Comparison of ENCODE assay signal across 21 cellular contexts in genomic region chr10:126166797-126167196, GRCh38.
"Had no signal": no experiment of that assay in that cellular context is flagged by ENCODE, and none has a peak within 500 bp of the region (broad histone marks: within the 10 kb centered on the region; RNA-seq: fewer than 3 reads in every experiment).

No MANE protein-coding gene starts in this region.

- H3K36me3 Mint-ChIP-seq: natural killer cell had no signal

- H3K27me3 ChIP-seq: cardiac muscle cell, esophagus squamous epithelium, gastrocnemius medialis, neutrophil, ovary, SJCRH30, upper lobe of left lung had no signal

- H3K27ac ChIP-seq: cardiac muscle cell, esophagus squamous epithelium, gastrocnemius medialis, neutrophil, ovary, prostate gland, SJCRH30, upper lobe of left lung had no signal

- ATAC-seq: activated naive CD8-positive, alpha-beta T cell treated with anti-CD3 and anti-CD28 coated beads, Interleukin-2, amount 50 U/mL, for 24 hours; gastrocnemius medialis; left cardiac atrium; natural killer cell; stimulated activated naive CD8-positive, alpha-beta T cell treated with anti-CD3 and anti-CD28 coated beads, Interleukin-15, Interleukin-2, amounts not matched to agents 100 U/mL and 50 U/mL, for 24 hours had no signal

- H3K27ac Mint-ChIP-seq: activated naive CD8-positive, alpha-beta T cell treated with anti-CD3 and anti-CD28 coated beads, Interleukin-2, amount 50 U/mL, for 24 hours; endodermal cell; natural killer cell had no signal

- H3K4me1 ChIP-seq: esophagus squamous epithelium, gastrocnemius medialis, prostate gland, SJCRH30, upper lobe of left lung had no signal

- H3K4me3 ChIP-seq: cardiac muscle cell, esophagus squamous epithelium, gastrocnemius medialis, ovary, prostate gland, SJCRH30, upper lobe of left lung had no signal

- H3K4me3 Mint-ChIP-seq: activated naive CD8-positive, alpha-beta T cell treated with anti-CD3 and anti-CD28 coated beads, Interleukin-2, amount 50 U/mL, for 24 hours; endodermal cell; natural killer cell had no signal

- H3K36me3 ChIP-seq: cardiac muscle cell, esophagus squamous epithelium, gastrocnemius medialis, neutrophil, ovary, prostate gland, SJCRH30, upper lobe of left lung had no signal

- DNase-seq: activated CD4-positive, alpha-beta T cell treated with anti-CD3 and anti-CD28 coated beads, Interleukin-2, amount 50 U/mL, for 1 hour; activated CD8-positive, alpha-beta memory T cell treated with anti-CD3 and anti-CD28 coated beads, Interleukin-2, amount 50 U/mL, for 48 hours; activated naive CD4-positive, alpha-beta T cell treated with anti-CD3 and anti-CD28 coated beads, Interleukin-2, amount 50 U/mL, for 16 hours; activated naive CD8-positive, alpha-beta T cell treated with anti-CD3 and anti-CD28 coated beads, Interleukin-2, amount 50 U/mL, for 24 hours; cortex of kidney; endodermal cell; esophagus squamous epithelium; gastrocnemius medialis; islet precursor cell; left cardiac atrium; midbrain; natural killer cell; ovary; stimulated activated naive CD8-positive, alpha-beta T cell treated with anti-CD3 and anti-CD28 coated beads, Interleukin-15, Interleukin-2, amounts not matched to agents 100 U/mL and 50 U/mL, for 24 hours; T-helper 1 cell; T-helper 9 cell; upper lobe of left lung had no signal

- H3K27me3 Mint-ChIP-seq: activated naive CD8-positive, alpha-beta T cell treated with anti-CD3 and anti-CD28 coated beads, Interleukin-2, amount 50 U/mL, for 24 hours had no signal

- H3K9me3 ChIP-seq: esophagus squamous epithelium, gastrocnemius medialis, neutrophil, ovary, prostate gland, SJCRH30, upper lobe of left lung had no signal

- H3K9me3 Mint-ChIP-seq: natural killer cell had no signal

- H3K4me1 Mint-ChIP-seq: activated naive CD8-positive, alpha-beta T cell treated with anti-CD3 and anti-CD28 coated beads, Interleukin-2, amount 50 U/mL, for 24 hours; endodermal cell; natural killer cell had no signal
